In genomic region chr9:86511614-86512360, GRCh38 we compare ENCODE assay signal across 16 cellular contexts.
DNase-seq lines count a peak whose midpoint lies in the region; ATAC-seq and TF ChIP-seq lines count a peak whose summit lies in the region.
"Had no signal": no experiment of that assay in that cellular context is flagged by ENCODE, and none has a peak within 500 bp of the region (broad histone marks: within the 10 kb centered on the region; RNA-seq: fewer than 3 reads in every experiment).

No MANE protein-coding gene starts in this region.

- H3K4me1 Mint-ChIP-seq in GM23338, result peaks cover 10% of the 10 kb centered on the region

- no peaks in the 10 kb centered on the region for H3K9me2 ChIP-seq in GM23338 (ENCODE audit: insufficient read depth)

- CTCF ChIA-PET in IMR-90 (lab: Yijun Ruan, JAX), result interaction anchor here (0.6 to 2.0 kb wide), 2 partner anchors 11 to 39 kb away, joined by 4 to 5 read pairs; no protein-coding TSS in a partner anchor

- TF ChIP-seq CTCF in GM23338 (conservative IDR thresholded peaks at IDR 0.05; ENCODE audit: low read depth in 2 of 2), result no peak
- no peak for TF ChIP-seq CTCF in IMR-90 (conservative IDR thresholded peaks at IDR 0.05; ENCODE audit: low read depth, low read length)

- no peak overlapping the region for H3K4me2 ChIP-seq in GM23338
- no peak overlapping the region for H3K4me2 ChIP-seq in IMR-90 (ENCODE audit: low read depth, low read length)
- no peak overlapping the region for H3K4me2 ChIP-seq in trophoblast cell (ENCODE audit: low read length)

- H3K9me3 Mint-ChIP-seq in GM23338, result no peaks in the 10 kb centered on the region

- peaks cover 4% of the 10 kb centered on the region for H3K27me3 Mint-ChIP-seq in GM23338 (ENCODE audit: insufficient read depth, low read depth, poor library complexity)

- H3K9me3 ChIP-seq in IMR-90 (ENCODE audit: control insufficient read depth, insufficient read depth, low read length) (no peaks in the 10 kb centered on the region), trophoblast cell (ENCODE audit: insufficient read depth, low read depth, low read length) (no peaks in the 10 kb centered on the region)

- H3K27ac ChIP-seq in GM23338 (ENCODE audit: low read depth) (no peak overlapping the region), IMR-90 (ENCODE audit: insufficient read depth, low read length) (no peak overlapping the region), trophoblast cell (ENCODE audit: low read depth, low read length) (peak overlapping the region; percentile 70)
- H3K27ac ChIP-seq: C4-2B, SJCRH30 had no signal

- H2AFZ ChIP-seq in GM23338, result peak overlapping the region; percentile 75; the same call in 1 of the 2 replicates
- no peak overlapping the region for H2AFZ ChIP-seq in IMR-90 (replicated peaks; ENCODE audit: low read length, poor library complexity)
- peak overlapping the region; percentile 39 for H2AFZ ChIP-seq in trophoblast cell (ENCODE audit: insufficient read depth, low read length, poor library complexity)

- no peak for DNase-seq in GM23338 (ENCODE audit: low spot score)
- no peak for DNase-seq in IMR-90
- no peak for DNase-seq in trophoblast cell
- no peak for DNase-seq in iPS-NIHi7 (ENCODE audit: extremely low spot score)
- DNase-seq in activated CD4-positive, alpha-beta T cell treated with anti-CD3 and anti-CD28 coated beads for 1 hour, result no peak
- no peak for DNase-seq in activated CD4-positive, alpha-beta T cell treated with anti-CD3 and anti-CD28 coated beads, Interleukin-2, amount 50 U/mL, for 48 hours
- DNase-seq: DMS79 treated with DMSO at 0.1 percent for 48 hours, H9, NCI-H2081, SJCRH30, SW 1271, T-helper 2 cell had no signal

- no TSS peak for BruUV-seq in IMR-90 (replicated peaks; lab: Mats Ljungman, UMichigan)

- no peaks in the 10 kb centered on the region for H3F3A ChIP-seq in GM23338 (replicated peaks; ENCODE audit: low read depth)

- no peak overlapping the region for H3K27ac Mint-ChIP-seq in GM23338
- H3K27ac Mint-ChIP-seq: H9 had no signal

- peaks cover 5% of the 10 kb centered on the region for H3K9me1 ChIP-seq in IMR-90 (ENCODE audit: insufficient read depth, low read length)

- no peaks in the 10 kb centered on the region for H3K36me3 Mint-ChIP-seq in GM23338 (ENCODE audit: low read depth)

- H4K91ac ChIP-seq in IMR-90 (ENCODE audit: insufficient read depth, low read depth, low read length), result peak overlapping the region; percentile 66
- H4K91ac ChIP-seq in trophoblast cell (ENCODE audit: low read depth, low read length), result no peak overlapping the region

- H2BK12ac ChIP-seq in trophoblast cell (ENCODE audit: low read length), result no peak overlapping the region

- no CpG with 5 or more reads among the region's 8 CpGs for WGBS in IMR-90 (ENCODE audit: extremely low coverage in 2 of 2, insufficient read length in 1 of 2), 2 experiments
- no CpG with 5 or more reads among the region's 8 CpGs for WGBS in trophoblast cell (ENCODE audit: extremely low coverage, insufficient coverage, insufficient read length)

- no peaks in the 10 kb centered on the region for H3K79me2 ChIP-seq in GM23338 (replicated peaks; ENCODE audit: insufficient read depth)
- no peaks in the 10 kb centered on the region for H3K79me2 ChIP-seq in trophoblast cell (ENCODE audit: control insufficient read depth, insufficient read depth, low read length, poor library complexity)

- no peak for TF ChIP-seq RAD21 in IMR-90 (IDR thresholded peaks at IDR 0.05; ENCODE audit: low read length)

- H3K36me3 ChIP-seq in GM23338 (ENCODE audit: insufficient read depth) (no peaks in the 10 kb centered on the region), IMR-90 (ENCODE audit: control insufficient read depth, insufficient read depth, low read length) (no peaks in the 10 kb centered on the region), trophoblast cell (ENCODE audit: control insufficient read depth in 1 of 2, insufficient read depth in 2 of 2, low read length in 2 of 2) (no peaks in the 10 kb centered on the region)
- H3K36me3 ChIP-seq: SJCRH30 had no signal

- peak; percentile 71 for ATAC-seq in GM23338
- no peak for ATAC-seq in IMR-90 (ENCODE audit: low read depth)
- ATAC-seq in SK-N-SH treated with all-trans-retinoic acid at 6 μM for 48 hours, result no peak; the same call in 2 of the 3 replicates
- ATAC-seq: K562, Panc1 had no signal

- no peak overlapping the region for H3K56ac ChIP-seq in IMR-90 (ENCODE audit: extremely low read depth, insufficient read depth, low read length)

- H2BK120ac ChIP-seq in IMR-90 (ENCODE audit: low read depth, low read length) (peak overlapping the region; percentile 63), trophoblast cell (ENCODE audit: insufficient read depth, low read length, poor library complexity) (no peak overlapping the region)

- dilution Hi-C loops in IMR-90 (cut with HindIII; ENCODE audit: low sequenced_read_pairs, unreplicated experiment), result no loop called here

- H4K8ac ChIP-seq in IMR-90 (ENCODE audit: low read depth in 2 of 2, low read length in 2 of 2), result 0 out of 4 replicates have a peak overlapping the region, but pooled peaks of 1 of the 2 experiments have one; percentile 9
- H4K8ac ChIP-seq in trophoblast cell (ENCODE audit: low read depth, low read length), result no peak overlapping the region

- H3K18ac ChIP-seq in IMR-90 (ENCODE audit: low read depth, low read length) (peak overlapping the region; percentile 83), trophoblast cell (ENCODE audit: low read length) (no peak overlapping the region)

- H4K5ac ChIP-seq in IMR-90 (ENCODE audit: low read depth, low read length), result peak overlapping the region; percentile 84

- intact Hi-C loops in IMR-90 (cut with micrococcal nuclease), result loop anchor here (5.0 kb wide), 1 partner anchor 91 kb away; no protein-coding TSS in a partner anchor

- H2AK5ac ChIP-seq in IMR-90 (ENCODE audit: low read depth, low read length) (peak overlapping the region; percentile 75), trophoblast cell (ENCODE audit: low read length) (no peak overlapping the region)

- H2BK20ac ChIP-seq in IMR-90 (ENCODE audit: low read depth, low read length), result peak overlapping the region; percentile 81

- H3K4me3 ChIP-seq in GM23338 (no peak overlapping the region), IMR-90 (ENCODE audit: insufficient read depth, low read depth, low read length) (no peak overlapping the region), trophoblast cell (ENCODE audit: low read depth, low read length) (no peak overlapping the region)
- H3K4me3 ChIP-seq: K562, SJCRH30 had no signal

- no peaks in the 10 kb centered on the region for H4K20me1 ChIP-seq in GM23338 (replicated peaks; ENCODE audit: insufficient read depth)
- no peaks in the 10 kb centered on the region for H4K20me1 ChIP-seq in IMR-90 (ENCODE audit: insufficient read depth, low read length)

- H3K4me1 ChIP-seq in GM23338 (ENCODE audit: insufficient read depth) (no peaks in the 10 kb centered on the region), IMR-90 (ENCODE audit: control insufficient read depth, insufficient read depth, low read length) (peaks cover 14% of the 10 kb centered on the region), trophoblast cell (ENCODE audit: control insufficient read depth in 1 of 2, insufficient read depth in 2 of 2, low read length in 2 of 2) (peaks cover 0 to 4% of the 10 kb centered on the region in 2 experiments)
- H3K4me1 ChIP-seq: SJCRH30 had no signal

- no peak overlapping the region for H4K12ac ChIP-seq in trophoblast cell (ENCODE audit: low read depth, low read length)

- H3K79me1 ChIP-seq in IMR-90 (ENCODE audit: low read depth in 1 of 2, low read length in 2 of 2) (no peaks in the 10 kb centered on the region), trophoblast cell (ENCODE audit: low read length) (peaks cover 9% of the 10 kb centered on the region)

- H3K23ac ChIP-seq in IMR-90 (ENCODE audit: low read depth, low read length), result no peak overlapping the region; the same call in 1 of the 2 replicates
- H3K23ac ChIP-seq in trophoblast cell (ENCODE audit: low read length), result no peak overlapping the region

- H3K4ac ChIP-seq in IMR-90 (ENCODE audit: low read depth, low read length) (peak overlapping the region; percentile 67), trophoblast cell (ENCODE audit: low read depth, low read length) (no peak overlapping the region)

- 0 out of 2 replicates have a peak overlapping the region, but pooled peaks have one; percentile 29 for H3K14ac ChIP-seq in IMR-90 (replicated peaks; ENCODE audit: low read depth, low read length)
- no peak overlapping the region for H3K14ac ChIP-seq in trophoblast cell (ENCODE audit: low read length)

- no peak overlapping the region for H2AK9ac ChIP-seq in IMR-90 (replicated peaks; ENCODE audit: low read depth, low read length, poor library complexity)

- in situ Hi-C loops in IMR-90 (cut with MboI; ENCODE audit: low sequenced_read_pairs), result no loop called here

- no peak overlapping the region for H3K4me3 Mint-ChIP-seq in GM23338
- H3K4me3 Mint-ChIP-seq: H9 had no signal

- H3K9ac ChIP-seq in IMR-90 (ENCODE audit: low read depth, low read length), result no peak overlapping the region
- no peak overlapping the region for H3K9ac ChIP-seq in trophoblast cell (ENCODE audit: low read length)

- no peak for TF ChIP-seq POLR2A in IMR-90 (IDR thresholded peaks at IDR 0.05; ENCODE audit: low read depth, low read length)

- H3K27me3 ChIP-seq in GM23338 (ENCODE audit: insufficient read depth), result no peaks in the 10 kb centered on the region
- no peaks in the 10 kb centered on the region for H3K27me3 ChIP-seq in IMR-90 (ENCODE audit: control insufficient read depth, insufficient read depth, low read length)
- no peaks in the 10 kb centered on the region for H3K27me3 ChIP-seq in trophoblast cell (ENCODE audit: insufficient read depth, low read length)
- H3K27me3 ChIP-seq: SJCRH30 had no signal

- POLR2A ChIA-PET in IMR-90 (lab: Charles Lee; ENCODE audit: unreplicated experiment), result no interaction called here

- H2BK15ac ChIP-seq in IMR-90 (ENCODE audit: low read depth, low read length), result peak overlapping the region; percentile 80; the same call in 1 of the 3 replicates

- peak overlapping the region; percentile 25 for H2BK5ac ChIP-seq in IMR-90 (ENCODE audit: low read depth, low read length, poor library complexity, severe bottlenecking)
- no peak overlapping the region for H2BK5ac ChIP-seq in trophoblast cell (ENCODE audit: low read depth, low read length, poor library complexity)

TF ChIP-seq in GM23338, 12 proteins besides CTCF, POLR2A, EP300 and RAD21 (continues in another document):
- TF ChIP-seq EZH2phosphoT487 (IDR thresholded peaks at IDR 0.05; ENCODE audit: unreplicated experiment) (no peak), ZNF331 (CRISPR knock-in tag; IDR thresholded peaks at IDR 0.05; ENCODE audit: low read depth) (no peak), CREB1 (CRISPR knock-in tag; IDR thresholded peaks at IDR 0.05; ENCODE audit: low read depth) (no peak)

TF ChIP-seq in IMR-90, 13 proteins besides CTCF, POLR2A, EP300 and RAD21 (continues in another document):
- TF ChIP-seq CHD1 (IDR thresholded peaks at IDR 0.05; ENCODE audit: low read depth, low read length), result no peak
